1 cellular context compared by ENCODE assay signal in the genomic region with DNA sequence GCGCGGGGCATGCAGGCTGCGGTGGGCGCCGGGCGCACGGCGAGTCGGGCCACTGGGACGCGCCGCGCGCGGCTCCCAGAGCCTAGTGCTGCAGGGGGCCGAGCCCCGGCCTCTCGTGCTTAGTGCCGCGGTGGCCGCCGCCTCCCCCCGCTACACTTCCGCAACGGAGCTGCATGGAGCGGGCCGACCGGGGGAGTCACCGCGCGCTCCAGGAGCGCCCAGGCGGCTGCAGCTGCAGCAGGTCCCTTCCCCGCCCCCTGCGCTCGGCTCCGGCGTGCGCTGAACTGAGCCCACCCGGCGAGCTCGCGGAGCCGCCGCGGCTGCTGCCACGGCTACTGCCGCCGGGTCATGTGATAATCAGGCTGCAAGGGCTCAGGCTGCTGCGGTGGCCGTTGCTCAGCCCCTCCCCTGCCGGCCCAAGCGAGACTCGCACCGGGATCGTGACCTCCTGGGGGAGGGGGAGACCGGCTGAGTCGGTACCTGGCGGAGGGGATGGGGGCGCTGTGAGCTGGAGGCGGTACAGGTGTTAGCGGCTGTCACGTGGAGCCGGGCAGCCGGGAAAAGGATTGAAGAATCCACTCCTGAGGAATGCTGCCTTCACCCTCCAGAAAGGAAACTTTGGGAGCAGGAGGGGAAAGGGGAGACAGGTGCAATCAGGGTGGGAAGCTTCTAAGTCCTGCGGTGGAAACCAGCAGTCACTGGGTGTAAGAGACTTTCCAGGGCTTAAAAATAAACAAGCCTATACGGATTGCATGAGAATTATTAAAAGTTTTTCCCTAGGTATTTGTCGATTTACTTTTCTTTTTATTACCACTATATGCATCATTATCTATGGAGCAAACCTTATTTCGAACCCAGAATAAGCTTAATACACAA.
TF ChIP-seq lines count a peak whose summit lies in the region.

A gene with protein sequence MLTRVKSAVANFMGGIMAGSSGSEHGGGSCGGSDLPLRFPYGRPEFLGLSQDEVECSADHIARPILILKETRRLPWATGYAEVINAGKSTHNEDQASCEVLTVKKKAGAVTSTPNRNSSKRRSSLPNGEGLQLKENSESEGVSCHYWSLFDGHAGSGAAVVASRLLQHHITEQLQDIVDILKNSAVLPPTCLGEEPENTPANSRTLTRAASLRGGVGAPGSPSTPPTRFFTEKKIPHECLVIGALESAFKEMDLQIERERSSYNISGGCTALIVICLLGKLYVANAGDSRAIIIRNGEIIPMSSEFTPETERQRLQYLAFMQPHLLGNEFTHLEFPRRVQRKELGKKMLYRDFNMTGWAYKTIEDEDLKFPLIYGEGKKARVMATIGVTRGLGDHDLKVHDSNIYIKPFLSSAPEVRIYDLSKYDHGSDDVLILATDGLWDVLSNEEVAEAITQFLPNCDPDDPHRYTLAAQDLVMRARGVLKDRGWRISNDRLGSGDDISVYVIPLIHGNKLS (minus strand): TSS at position 352 of the 876 bp plus-strand sequence. CDS start 414 bp downstream, outside the sequence.

TF ChIP-seq in HepG2, 621 proteins besides CTCF, POLR2A, EP300 and RAD21 (continued from another document and continues in another):
- TF ChIP-seq MBNL3 (CRISPR knock-in tag; conservative IDR thresholded peaks at IDR 0.05) (no peak), MTA1 (CRISPR knock-in tag; IDR thresholded peaks at IDR 0.05; ENCODE audit: borderline replicate concordance) (peak; percentile 97), ZNF569 (CRISPR knock-in tag; IDR thresholded peaks at IDR 0.05; ENCODE audit: borderline replicate concordance) (no peak), ZFP62 (CRISPR knock-in tag; IDR thresholded peaks at IDR 0.05) (no peak), GLI4 (CRISPR knock-in tag; IDR thresholded peaks at IDR 0.05; ENCODE audit: borderline replicate concordance) (peak; percentile 75; the same call in 1 of the 2 replicates), ZNF790 (CRISPR knock-in tag; IDR thresholded peaks at IDR 0.05; ENCODE audit: borderline replicate concordance) (no peak), SP5 (CRISPR knock-in tag; IDR thresholded peaks at IDR 0.05; ENCODE audit: borderline replicate concordance, low read depth) (peak; percentile 77), ZNF256 (CRISPR knock-in tag; conservative IDR thresholded peaks at IDR 0.05) (no peak), HOXA5 (CRISPR knock-in tag; IDR thresholded peaks at IDR 0.05) (0 out of 2 replicates have a peak, but pooled peaks have one; percentile 7), SSRP1 (CRISPR knock-in tag; IDR thresholded peaks at IDR 0.05) (0 out of 2 replicates have a peak, but pooled peaks have one; percentile 59), SPEN (CRISPR knock-in tag; IDR thresholded peaks at IDR 0.05; ENCODE audit: low read depth) (peak; percentile 84), FOSL1 (CRISPR knock-in tag; IDR thresholded peaks at IDR 0.05; ENCODE audit: borderline replicate concordance) (no peak), SOX5 (CRISPR knock-in tag; IDR thresholded peaks at IDR 0.05; ENCODE audit: borderline replicate concordance) (peak; percentile 86), CBX1 (IDR thresholded peaks at IDR 0.05; ENCODE audit: low read depth) (peak; percentile 97), TCF7 (IDR thresholded peaks at IDR 0.05; ENCODE audit: low read depth) (no peak), MAFG (CRISPR knock-in tag; IDR thresholded peaks at IDR 0.05) (no peak), ETV6 (CRISPR knock-in tag; conservative IDR thresholded peaks at IDR 0.05) (no peak), SMAD1 (CRISPR knock-in tag; IDR thresholded peaks at IDR 0.05; ENCODE audit: borderline replicate concordance, low read depth) (peak; percentile 71; the same call in 1 of the 2 replicates), ZNF883 (CRISPR knock-in tag; IDR thresholded peaks at IDR 0.05; ENCODE audit: not compliant biosample characterization) (peak; percentile 72), RFX1 (IDR thresholded peaks at IDR 0.05) (no peak), KLF12 (CRISPR knock-in tag; IDR thresholded peaks at IDR 0.05; ENCODE audit: borderline replicate concordance) (no peak), ZFP36 (IDR thresholded peaks at IDR 0.05; ENCODE audit: borderline replicate concordance, low read depth, low read length, partially characterized antibody) (no peak), GFI1 (CRISPR knock-in tag; IDR thresholded peaks at IDR 0.05; ENCODE audit: borderline replicate concordance) (peak; percentile 18; the same call in 1 of the 2 replicates), SRSF4 (IDR thresholded peaks at IDR 0.05; ENCODE audit: low read depth, low read length, poor library complexity, severe bottlenecking) (no peak), ZNF788 (CRISPR knock-in tag; IDR thresholded peaks at IDR 0.05; ENCODE audit: borderline replicate concordance) (peak; percentile 82; the same call in 1 of the 2 replicates), ZNF556 (CRISPR knock-in tag; IDR thresholded peaks at IDR 0.05; ENCODE audit: borderline replicate concordance) (peak; percentile 85; the same call in 1 of the 2 replicates), U2AF2 (IDR thresholded peaks at IDR 0.05; ENCODE audit: low read depth, low read length) (no peak), PHF8 (CRISPR knock-in tag; IDR thresholded peaks at IDR 0.05) (peak; percentile 44), HHEX (CRISPR knock-in tag; IDR thresholded peaks at IDR 0.05) (no peak), ZFAT (CRISPR knock-in tag; conservative IDR thresholded peaks at IDR 0.05) (no peak), PCBP1 (IDR thresholded peaks at IDR 0.05; ENCODE audit: borderline replicate concordance, low read depth, low read length) (no peak), TEAD3 (CRISPR knock-in tag; optimal IDR thresholded peaks at IDR 0.05; ENCODE audit: borderline replicate concordance) (peak; percentile 89)
- TF ChIP-seq, protein P1, sequence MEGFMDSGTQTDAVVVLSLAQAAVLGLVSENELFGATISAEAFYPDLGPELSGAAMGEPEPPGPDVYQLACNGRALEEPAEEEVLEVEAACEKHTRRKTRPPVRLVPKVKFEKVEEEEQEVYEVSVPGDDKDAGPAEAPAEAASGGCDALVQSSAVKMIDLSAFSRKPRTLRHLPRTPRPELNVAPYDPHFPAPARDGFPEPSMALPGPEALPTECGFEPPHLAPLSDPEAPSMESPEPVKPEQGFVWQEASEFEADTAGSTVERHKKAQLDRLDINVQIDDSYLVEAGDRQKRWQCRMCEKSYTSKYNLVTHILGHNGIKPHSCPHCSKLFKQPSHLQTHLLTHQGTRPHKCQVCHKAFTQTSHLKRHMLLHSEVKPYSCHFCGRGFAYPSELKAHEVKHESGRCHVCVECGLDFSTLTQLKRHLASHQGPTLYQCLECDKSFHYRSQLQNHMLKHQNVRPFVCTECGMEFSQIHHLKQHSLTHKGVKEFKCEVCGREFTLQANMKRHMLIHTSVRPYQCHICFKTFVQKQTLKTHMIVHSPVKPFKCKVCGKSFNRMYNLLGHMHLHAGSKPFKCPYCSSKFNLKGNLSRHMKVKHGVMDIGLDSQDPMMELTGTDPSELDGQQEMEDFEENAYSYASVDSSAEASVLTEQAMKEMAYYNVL (CRISPR knock-in tag; IDR thresholded peaks at IDR 0.05; ENCODE audit: borderline replicate concordance): peak; percentile 79
- TF ChIP-seq, protein P2, sequence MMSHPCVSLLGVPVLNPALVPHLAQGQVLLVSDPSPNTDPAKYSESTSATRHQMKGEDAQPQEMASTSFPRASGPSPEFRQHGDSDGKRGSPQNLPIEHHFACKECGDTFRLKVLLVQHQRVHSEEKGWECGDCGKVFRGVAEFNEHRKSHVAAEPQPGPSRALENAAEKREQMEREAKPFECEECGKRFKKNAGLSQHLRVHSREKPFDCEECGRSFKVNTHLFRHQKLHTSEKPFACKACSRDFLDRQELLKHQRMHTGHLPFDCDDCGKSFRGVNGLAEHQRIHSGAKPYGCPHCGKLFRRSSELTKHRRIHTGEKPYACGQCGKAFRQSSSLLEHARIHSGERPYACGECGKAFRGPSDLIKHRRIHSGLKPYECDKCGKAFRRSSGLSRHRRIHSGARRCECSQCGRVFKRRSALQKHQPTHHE (CRISPR knock-in tag; IDR thresholded peaks at IDR 0.05; ENCODE audit: borderline replicate concordance): no peak
- TF ChIP-seq, protein P3, sequence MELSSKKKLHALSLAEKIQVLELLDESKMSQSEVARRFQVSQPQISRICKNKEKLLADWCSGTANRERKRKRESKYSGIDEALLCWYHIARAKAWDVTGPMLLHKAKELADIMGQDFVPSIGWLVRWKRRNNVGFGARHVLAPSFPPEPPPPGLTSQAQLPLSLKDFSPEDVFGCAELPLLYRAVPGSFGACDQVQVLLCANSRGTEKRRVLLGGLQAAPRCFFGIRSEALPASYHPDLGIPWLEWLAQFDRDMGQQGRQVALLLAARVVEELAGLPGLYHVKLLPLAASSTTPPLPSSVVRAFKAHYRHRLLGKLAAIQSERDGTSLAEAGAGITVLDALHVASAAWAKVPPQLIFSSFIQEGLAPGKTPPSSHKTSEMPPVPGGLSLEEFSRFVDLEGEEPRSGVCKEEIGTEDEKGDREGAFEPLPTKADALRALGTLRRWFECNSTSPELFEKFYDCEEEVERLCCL (CRISPR knock-in tag; IDR thresholded peaks at IDR 0.05; ENCODE audit: borderline replicate concordance): no peak
- TF ChIP-seq, protein P4, sequence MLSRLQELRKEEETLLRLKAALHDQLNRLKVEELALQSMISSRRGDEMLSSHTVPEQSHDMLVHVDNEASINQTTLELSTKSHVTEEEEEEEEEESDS (CRISPR knock-in tag; IDR thresholded peaks at IDR 0.05; ENCODE audit: borderline replicate concordance): peak; percentile 77
- TF ChIP-seq, protein P5, sequence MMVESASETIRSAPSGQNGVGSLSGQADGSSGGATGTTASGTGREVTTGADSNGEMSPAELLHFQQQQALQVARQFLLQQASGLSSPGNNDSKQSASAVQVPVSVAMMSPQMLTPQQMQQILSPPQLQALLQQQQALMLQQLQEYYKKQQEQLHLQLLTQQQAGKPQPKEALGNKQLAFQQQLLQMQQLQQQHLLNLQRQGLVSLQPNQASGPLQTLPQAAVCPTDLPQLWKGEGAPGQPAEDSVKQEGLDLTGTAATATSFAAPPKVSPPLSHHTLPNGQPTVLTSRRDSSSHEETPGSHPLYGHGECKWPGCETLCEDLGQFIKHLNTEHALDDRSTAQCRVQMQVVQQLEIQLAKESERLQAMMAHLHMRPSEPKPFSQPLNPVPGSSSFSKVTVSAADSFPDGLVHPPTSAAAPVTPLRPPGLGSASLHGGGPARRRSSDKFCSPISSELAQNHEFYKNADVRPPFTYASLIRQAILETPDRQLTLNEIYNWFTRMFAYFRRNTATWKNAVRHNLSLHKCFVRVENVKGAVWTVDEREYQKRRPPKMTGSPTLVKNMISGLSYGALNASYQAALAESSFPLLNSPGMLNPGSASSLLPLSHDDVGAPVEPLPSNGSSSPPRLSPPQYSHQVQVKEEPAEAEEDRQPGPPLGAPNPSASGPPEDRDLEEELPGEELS (CRISPR knock-in tag; IDR thresholded peaks at IDR 0.05): peak; percentile 83
- TF ChIP-seq, protein P6, sequence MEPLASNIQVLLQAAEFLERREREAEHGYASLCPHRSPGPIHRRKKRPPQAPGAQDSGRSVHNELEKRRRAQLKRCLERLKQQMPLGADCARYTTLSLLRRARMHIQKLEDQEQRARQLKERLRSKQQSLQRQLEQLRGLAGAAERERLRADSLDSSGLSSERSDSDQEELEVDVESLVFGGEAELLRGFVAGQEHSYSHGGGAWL (CRISPR knock-in tag; IDR thresholded peaks at IDR 0.05): peak; percentile 76; the same call in 1 of the 2 replicates
- TF ChIP-seq, protein P7, sequence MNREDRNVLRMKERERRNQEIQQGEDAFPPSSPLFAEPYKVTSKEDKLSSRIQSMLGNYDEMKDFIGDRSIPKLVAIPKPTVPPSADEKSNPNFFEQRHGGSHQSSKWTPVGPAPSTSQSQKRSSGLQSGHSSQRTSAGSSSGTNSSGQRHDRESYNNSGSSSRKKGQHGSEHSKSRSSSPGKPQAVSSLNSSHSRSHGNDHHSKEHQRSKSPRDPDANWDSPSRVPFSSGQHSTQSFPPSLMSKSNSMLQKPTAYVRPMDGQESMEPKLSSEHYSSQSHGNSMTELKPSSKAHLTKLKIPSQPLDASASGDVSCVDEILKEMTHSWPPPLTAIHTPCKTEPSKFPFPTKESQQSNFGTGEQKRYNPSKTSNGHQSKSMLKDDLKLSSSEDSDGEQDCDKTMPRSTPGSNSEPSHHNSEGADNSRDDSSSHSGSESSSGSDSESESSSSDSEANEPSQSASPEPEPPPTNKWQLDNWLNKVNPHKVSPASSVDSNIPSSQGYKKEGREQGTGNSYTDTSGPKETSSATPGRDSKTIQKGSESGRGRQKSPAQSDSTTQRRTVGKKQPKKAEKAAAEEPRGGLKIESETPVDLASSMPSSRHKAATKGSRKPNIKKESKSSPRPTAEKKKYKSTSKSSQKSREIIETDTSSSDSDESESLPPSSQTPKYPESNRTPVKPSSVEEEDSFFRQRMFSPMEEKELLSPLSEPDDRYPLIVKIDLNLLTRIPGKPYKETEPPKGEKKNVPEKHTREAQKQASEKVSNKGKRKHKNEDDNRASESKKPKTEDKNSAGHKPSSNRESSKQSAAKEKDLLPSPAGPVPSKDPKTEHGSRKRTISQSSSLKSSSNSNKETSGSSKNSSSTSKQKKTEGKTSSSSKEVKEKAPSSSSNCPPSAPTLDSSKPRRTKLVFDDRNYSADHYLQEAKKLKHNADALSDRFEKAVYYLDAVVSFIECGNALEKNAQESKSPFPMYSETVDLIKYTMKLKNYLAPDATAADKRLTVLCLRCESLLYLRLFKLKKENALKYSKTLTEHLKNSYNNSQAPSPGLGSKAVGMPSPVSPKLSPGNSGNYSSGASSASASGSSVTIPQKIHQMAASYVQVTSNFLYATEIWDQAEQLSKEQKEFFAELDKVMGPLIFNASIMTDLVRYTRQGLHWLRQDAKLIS (CRISPR knock-in tag; IDR thresholded peaks at IDR 0.05): no peak
- TF ChIP-seq, protein P8, sequence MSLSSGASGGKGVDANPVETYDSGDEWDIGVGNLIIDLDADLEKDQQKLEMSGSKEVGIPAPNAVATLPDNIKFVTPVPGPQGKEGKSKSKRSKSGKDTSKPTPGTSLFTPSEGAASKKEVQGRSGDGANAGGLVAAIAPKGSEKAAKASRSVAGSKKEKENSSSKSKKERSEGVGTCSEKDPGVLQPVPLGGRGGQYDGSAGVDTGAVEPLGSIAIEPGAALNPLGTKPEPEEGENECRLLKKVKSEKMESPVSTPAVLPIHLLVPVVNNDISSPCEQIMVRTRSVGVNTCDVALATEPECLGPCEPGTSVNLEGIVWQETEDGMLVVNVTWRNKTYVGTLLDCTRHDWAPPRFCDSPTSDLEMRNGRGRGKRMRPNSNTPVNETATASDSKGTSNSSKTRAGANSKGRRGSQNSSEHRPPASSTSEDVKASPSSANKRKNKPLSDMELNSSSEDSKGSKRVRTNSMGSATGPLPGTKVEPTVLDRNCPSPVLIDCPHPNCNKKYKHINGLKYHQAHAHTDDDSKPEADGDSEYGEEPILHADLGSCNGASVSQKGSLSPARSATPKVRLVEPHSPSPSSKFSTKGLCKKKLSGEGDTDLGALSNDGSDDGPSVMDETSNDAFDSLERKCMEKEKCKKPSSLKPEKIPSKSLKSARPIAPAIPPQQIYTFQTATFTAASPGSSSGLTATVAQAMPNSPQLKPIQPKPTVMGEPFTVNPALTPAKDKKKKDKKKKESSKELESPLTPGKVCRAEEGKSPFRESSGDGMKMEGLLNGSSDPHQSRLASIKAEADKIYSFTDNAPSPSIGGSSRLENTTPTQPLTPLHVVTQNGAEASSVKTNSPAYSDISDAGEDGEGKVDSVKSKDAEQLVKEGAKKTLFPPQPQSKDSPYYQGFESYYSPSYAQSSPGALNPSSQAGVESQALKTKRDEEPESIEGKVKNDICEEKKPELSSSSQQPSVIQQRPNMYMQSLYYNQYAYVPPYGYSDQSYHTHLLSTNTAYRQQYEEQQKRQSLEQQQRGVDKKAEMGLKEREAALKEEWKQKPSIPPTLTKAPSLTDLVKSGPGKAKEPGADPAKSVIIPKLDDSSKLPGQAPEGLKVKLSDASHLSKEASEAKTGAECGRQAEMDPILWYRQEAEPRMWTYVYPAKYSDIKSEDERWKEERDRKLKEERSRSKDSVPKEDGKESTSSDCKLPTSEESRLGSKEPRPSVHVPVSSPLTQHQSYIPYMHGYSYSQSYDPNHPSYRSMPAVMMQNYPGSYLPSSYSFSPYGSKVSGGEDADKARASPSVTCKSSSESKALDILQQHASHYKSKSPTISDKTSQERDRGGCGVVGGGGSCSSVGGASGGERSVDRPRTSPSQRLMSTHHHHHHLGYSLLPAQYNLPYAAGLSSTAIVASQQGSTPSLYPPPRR (CRISPR knock-in tag; IDR thresholded peaks at IDR 0.05; ENCODE audit: borderline replicate concordance): peak; percentile 90; the same call in 1 of the 2 replicates
